ENCODE assay signal across 8 cellular contexts in the genomic region with DNA sequence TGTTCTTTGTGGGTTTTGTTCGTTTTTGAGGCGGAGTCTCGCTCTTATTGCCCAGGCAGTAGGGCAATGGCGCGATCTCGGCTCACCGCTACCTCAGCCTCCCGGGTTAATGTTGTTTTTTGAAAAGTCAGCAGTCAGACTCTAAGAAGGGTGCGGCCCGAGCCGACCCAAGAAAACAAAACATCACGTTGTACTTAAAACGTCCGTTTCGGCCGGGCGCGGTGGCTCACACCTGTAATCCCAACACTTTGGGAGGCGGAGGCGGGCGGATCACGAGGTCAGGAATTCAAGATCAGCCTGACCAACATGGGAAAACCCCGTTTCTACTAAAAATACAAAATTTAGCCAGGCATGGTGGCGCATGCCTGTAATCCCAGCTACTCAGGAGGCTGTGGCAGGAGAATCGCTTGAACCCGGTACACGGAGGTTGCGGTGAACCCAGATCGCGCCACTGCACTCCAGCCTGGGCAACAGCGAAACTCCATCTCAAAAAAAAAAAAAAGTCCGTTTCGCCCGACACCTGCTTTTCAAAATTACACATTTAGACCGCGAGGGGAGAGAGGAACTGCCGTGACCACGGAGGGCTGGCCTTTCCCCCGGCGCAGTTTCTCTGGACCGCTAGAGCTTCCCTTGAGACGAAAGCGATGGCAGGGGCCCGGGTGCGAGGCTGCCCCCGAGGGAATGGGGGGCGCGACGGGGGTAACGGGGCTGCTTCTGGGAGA. TPM values are rescaled to one million over a fixed set of nuclear protein-coding genes. Genes with fewer than 3 reads are reported as not detected.
DNase-seq lines count a peak whose midpoint lies in the region; ATAC-seq and TF ChIP-seq lines count a peak whose summit lies in the region.

No MANE protein-coding gene starts in this region.

- no peaks in the 10 kb centered on the region for H3K9me2 ChIP-seq in OCI-LY7 (ENCODE audit: insufficient read depth, low read length)

- H3K36me3 ChIP-seq in OCI-LY7 (ENCODE audit: insufficient read depth, low read length) = peaks cover 5% of the 10 kb centered on the region; the same call in 1 of the 2 replicates

- H3K27me3 Mint-ChIP-seq in activated naive CD8-positive, alpha-beta T cell treated with anti-CD3 and anti-CD28 coated beads for 36 hours = no peaks in the 10 kb centered on the region

- CTCF ChIA-PET in AG04450 (lab: Charles Lee) (interaction anchor here (0.9 to 1.1 kb wide), 3 partner anchors 15 to 364 kb away, joined by 3 to 6 read pairs (median 3); no protein-coding TSS in a partner anchor), OCI-LY7 (lab: Charles Lee; ENCODE audit: unreplicated experiment) (no interaction called here)

- H3K36me3 Mint-ChIP-seq in activated naive CD8-positive, alpha-beta T cell treated with anti-CD3 and anti-CD28 coated beads for 36 hours = peaks cover 23% of the 10 kb centered on the region

- no peak for DNase-seq in AG04450 (ENCODE audit: low read depth, low spot score)
- DNase-seq in OCI-LY7 (ENCODE audit: low spot score) = peak; percentile 76
- DNase-seq in activated naive CD8-positive, alpha-beta T cell treated with anti-CD3 and anti-CD28 coated beads for 36 hours = peak; percentile 62
- DNase-seq in left ventricle myocardium superior = peak; percentile 50
- no peak for DNase-seq in retinal pigment epithelial cell (ENCODE audit: low read depth)
- no peak for DNase-seq in NCI-H1048 (lab: John Stamatoyannopoulos, UW)

- H3K9me3 Mint-ChIP-seq in activated naive CD8-positive, alpha-beta T cell treated with anti-CD3 and anti-CD28 coated beads for 36 hours = no peaks in the 10 kb centered on the region

- no TSS peak for BruUV-seq in OCI-LY7 (replicated peaks; lab: Mats Ljungman, UMichigan)

- peaks cover 8% of the 10 kb centered on the region; the same call in 1 of the 2 replicates for H3K79me2 ChIP-seq in OCI-LY7 (ENCODE audit: insufficient read depth, low read depth, low read length)

- H3K27me3 ChIP-seq in AG04450 (ENCODE audit: control insufficient read depth, insufficient read depth, low read length) = no peaks in the 10 kb centered on the region

- no peaks in the 10 kb centered on the region; the same call in 1 of the 2 replicates for H3K9me3 ChIP-seq in AG04450 (ENCODE audit: control insufficient read depth, insufficient read depth, low read length)
- no peaks in the 10 kb centered on the region for H3K9me3 ChIP-seq in OCI-LY7 (ENCODE audit: low read length)

- peaks cover 11% of the 10 kb centered on the region for H3K4me1 ChIP-seq in OCI-LY7 (ENCODE audit: insufficient read depth, low read length, poor library complexity, severe bottlenecking)

- peak overlapping the region; percentile 82 for H3K4me3 Mint-ChIP-seq in activated naive CD8-positive, alpha-beta T cell treated with anti-CD3 and anti-CD28 coated beads for 36 hours

- peak overlapping the region; percentile 85 for H3K27ac Mint-ChIP-seq in activated naive CD8-positive, alpha-beta T cell treated with anti-CD3 and anti-CD28 coated beads for 36 hours

- H2AFZ ChIP-seq in OCI-LY7 (ENCODE audit: low read length) = peak overlapping the region; percentile 97

- H3K4me3 ChIP-seq in AG04450 (ENCODE audit: low read depth, low read length) (peak overlapping the region; percentile 79), OCI-LY7 (ENCODE audit: low read depth, low read length, poor library complexity, severe bottlenecking) (peak overlapping the region; percentile 86), retinal pigment epithelial cell (ENCODE audit: low read length) (peak overlapping the region; percentile 81)

- peaks cover 39% of the 10 kb centered on the region for H3K4me1 Mint-ChIP-seq in activated naive CD8-positive, alpha-beta T cell treated with anti-CD3 and anti-CD28 coated beads for 36 hours

- H3K4me2 ChIP-seq in OCI-LY7 (ENCODE audit: low read length) = peak overlapping the region; percentile 81

- H3K27ac ChIP-seq in AG04450 (ENCODE audit: low read depth, low read length) (peak overlapping the region; percentile 73), OCI-LY7 (ENCODE audit: low read depth, low read length, poor library complexity, severe bottlenecking) (peak overlapping the region; percentile 21)

- H4K20me1 ChIP-seq in OCI-LY7 (ENCODE audit: insufficient read depth, low read length) = peaks cover 3% of the 10 kb centered on the region; the same call in 1 of the 2 replicates

- intact Hi-C loops in OCI-LY7 (cut with micrococcal nuclease; ENCODE audit: unreplicated experiment) = loop anchor here (5.0 kb wide), 3 partner anchors 358 to 573 kb away; partner anchors contain the start of genes CSTF3, HIPK3 and KIAA1549L
- intact Hi-C loops in left ventricle myocardium superior (cut with micrococcal nuclease) = loop anchor here (2.0 to 5.0 kb wide), 2 partner anchors 45 to 373 kb away; no protein-coding TSS in a partner anchor

- peak; percentile 44 for ATAC-seq in GM18873 (IDR thresholded peaks at IDR 0.05; ENCODE audit: low FRiP score, unreplicated experiment)
- ATAC-seq in HG03097 (IDR thresholded peaks at IDR 0.05; ENCODE audit: low FRiP score, unreplicated experiment) = peak; percentile 50
- ATAC-seq in left ventricle myocardium superior = peak; percentile 33

- POLR2A ChIA-PET in AG04450 (lab: Yijun Ruan, JAX) = interaction anchor here (0.7 to 1.8 kb wide), 2 partner anchors 14 to 34 kb away, joined by 3 to 4 read pairs; no protein-coding TSS in a partner anchor
- POLR2A ChIA-PET in OCI-LY7 (lab: Charles Lee) = interaction anchor here (1.0 to 2.1 kb wide), 2 partner anchors 19 to 35 kb away, joined by 3 to 5 read pairs; partner anchors contain the start of gene C11orf91

- TF ChIP-seq CTCF in AG04450 (IDR thresholded peaks at IDR 0.05; ENCODE audit: low read depth, low read length) = peak; percentile 4; the same call in 1 of the 2 replicates
- no peak for TF ChIP-seq CTCF in OCI-LY7 (conservative IDR thresholded peaks at IDR 0.05; ENCODE audit: low read length)
- peak; percentile 7 for TF ChIP-seq CTCF in retinal pigment epithelial cell (conservative IDR thresholded peaks at IDR 0.05; ENCODE audit: low read depth, low read length)

RNA-seq across cellular contexts. Expression of gene CD59, which starts 0.6 kb away (rescaled TPM):
- polyA plus RNA-seq in AG04450 (2011; rRNA removed) = 1,182 and 1,226 TPM in 2 replicates
- polyA minus RNA-seq in AG04450 (2011; rRNA and poly(A)+ RNA removed) = 475 and 515 TPM in 2 replicates
- total RNA-seq in OCI-LY7 (2014; rRNA removed; shearing (Covaris generic)) = 12.7 and 20.2 TPM in 2 replicates
- total RNA-seq in OCI-LY7 (2022) (35.5 and 40.4 TPM in 2 replicates), left ventricle myocardium superior (814 TPM)
- 10 to 100 TPM; 58.4 to 60.3 TPM for total RNA-seq in activated naive CD8-positive, alpha-beta T cell treated with anti-CD3 and anti-CD28 coated beads for 36 hours

RNA-seq across cellular contexts. Expression of gene C11orf91, which starts 35.0 kb away (rescaled TPM):
- not detected in 2 replicates for polyA plus RNA-seq in AG04450 (2011; rRNA removed)
- polyA minus RNA-seq in AG04450 (2011; rRNA and poly(A)+ RNA removed) = not detected in 2 replicates
- total RNA-seq in OCI-LY7 (2014; rRNA removed; shearing (Covaris generic)) = not detected in 2 replicates
- total RNA-seq in OCI-LY7 (2022) (not detected in 2 replicates), left ventricle myocardium superior (not detected)
- under 1 TPM in 1 of 2 experiments, not detected in 1; 0.28 TPM for total RNA-seq in activated naive CD8-positive, alpha-beta T cell treated with anti-CD3 and anti-CD28 coated beads for 36 hours

RNA-seq across cellular contexts. Expression of gene FBXO3, which starts 38.7 kb away (rescaled TPM):
- polyA plus RNA-seq in AG04450 (2011; rRNA removed) = 33.3 and 43.4 TPM in 2 replicates
- 19.1 and 38.4 TPM in 2 replicates for polyA minus RNA-seq in AG04450 (2011; rRNA and poly(A)+ RNA removed)
- 11.6 and 12.1 TPM in 2 replicates for total RNA-seq in OCI-LY7 (2014; rRNA removed; shearing (Covaris generic))
- 19.2 and 21.3 TPM in 2 replicates for total RNA-seq in OCI-LY7 (2022)
- 10 to 100 TPM; 10.1 to 13.2 TPM for total RNA-seq in activated naive CD8-positive, alpha-beta T cell treated with anti-CD3 and anti-CD28 coated beads for 36 hours
- total RNA-seq in left ventricle myocardium superior = 53.3 TPM

Comparison
In these comparisons a context has a peak if more than half of its experiments do, and no peak if none do; other contexts are left out.
1. DNase-seq: peak in OCI-LY7 (single experiment), activated naive CD8-positive, alpha-beta T cell treated with anti-CD3 and anti-CD28 coated beads for 36 hours (single experiment) and left ventricle myocardium superior (single experiment); none in AG04450 (single experiment), retinal pigment epithelial cell (single experiment) and NCI-H1048 (single experiment).
2. RNA of gene CD59, which starts 0.6 kb away (total RNA-seq): 814 TPM in left ventricle myocardium superior (single experiment); 58.4 to 60.3 TPM in activated naive CD8-positive, alpha-beta T cell treated with anti-CD3 and anti-CD28 coated beads for 36 hours and 12.7 to 40.4 TPM in OCI-LY7; every median in the first group is over 10 times any median in the second.
3. Peak in every context shown above with its lines, with median percentiles within 50 percentile points of each other: H3K4me3 ChIP-seq and ATAC-seq.